ENCODE assay signal across 2 cellular contexts in the genomic region with DNA sequence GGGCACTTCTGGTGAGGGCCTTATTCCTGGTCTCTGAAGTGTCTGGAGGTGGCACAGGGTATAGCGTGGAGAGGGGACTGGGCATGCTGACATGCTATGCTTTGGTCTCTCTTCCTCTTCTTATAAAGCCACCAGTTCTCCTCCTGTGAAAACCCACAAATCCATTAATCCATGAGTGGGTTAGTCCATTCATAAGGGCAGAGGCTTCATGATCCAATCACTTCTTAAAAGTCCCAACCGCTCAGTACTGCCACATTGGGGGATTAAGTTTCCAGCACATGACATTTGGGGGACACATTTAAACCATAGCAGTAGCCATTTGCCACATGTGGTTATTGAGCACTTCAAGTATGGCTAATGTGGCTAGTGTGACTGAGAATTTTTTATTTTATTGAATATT.
TF ChIP-seq lines count a peak whose summit lies in the region.

No MANE protein-coding gene starts in this region.

TF ChIP-seq in IMR-90, 13 proteins besides CTCF, POLR2A, EP300 and RAD21:
- TF ChIP-seq RCOR1 (IDR thresholded peaks at IDR 0.05; ENCODE audit: insufficient replicate concordance, low read length) = no peak
- TF ChIP-seq, protein P1, sequence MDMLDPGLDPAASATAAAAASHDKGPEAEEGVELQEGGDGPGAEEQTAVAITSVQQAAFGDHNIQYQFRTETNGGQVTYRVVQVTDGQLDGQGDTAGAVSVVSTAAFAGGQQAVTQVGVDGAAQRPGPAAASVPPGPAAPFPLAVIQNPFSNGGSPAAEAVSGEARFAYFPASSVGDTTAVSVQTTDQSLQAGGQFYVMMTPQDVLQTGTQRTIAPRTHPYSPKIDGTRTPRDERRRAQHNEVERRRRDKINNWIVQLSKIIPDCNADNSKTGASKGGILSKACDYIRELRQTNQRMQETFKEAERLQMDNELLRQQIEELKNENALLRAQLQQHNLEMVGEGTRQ (IDR thresholded peaks at IDR 0.05; ENCODE audit: low read depth, low read length) = no peak
- TF ChIP-seq CHD1 (IDR thresholded peaks at IDR 0.05; ENCODE audit: low read depth, low read length) = no peak
- no peak for TF ChIP-seq NFE2L2 (IDR thresholded peaks at IDR 0.05; ENCODE audit: low read depth, low read length)
- TF ChIP-seq FOS (IDR thresholded peaks at IDR 0.05; ENCODE audit: low read depth, low read length) = no peak
- TF ChIP-seq CEBPB (IDR thresholded peaks at IDR 0.05; ENCODE audit: low read depth, low read length) = no peak
- TF ChIP-seq RFX5 (IDR thresholded peaks at IDR 0.05; ENCODE audit: low read depth, low read length) = no peak
- TF ChIP-seq BHLHE40 (IDR thresholded peaks at IDR 0.05; ENCODE audit: low read depth, low read length) = no peak

TF ChIP-seq in K562, 482 proteins besides CTCF, POLR2A, EP300 and RAD21:
- peak; percentile 18; the same call in 1 of the 2 replicates for TF ChIP-seq ZNF589 (CRISPR knock-in tag; IDR thresholded peaks at IDR 0.05; ENCODE audit: low read depth)
- no peak for TF ChIP-seq TOE1 (IDR thresholded peaks at IDR 0.05; ENCODE audit: borderline replicate concordance)
- TF ChIP-seq TOE1 (CRISPR knock-in tag; IDR thresholded peaks at IDR 0.05; ENCODE audit: borderline replicate concordance, low read depth) = no peak
- TF ChIP-seq DMBX1 (CRISPR knock-in tag; IDR thresholded peaks at IDR 0.05; ENCODE audit: borderline replicate concordance) = peak; percentile 47; the same call in 1 of the 2 replicates
- TF ChIP-seq BCOR (IDR thresholded peaks at IDR 0.05) = no peak
- TF ChIP-seq, protein P2, sequence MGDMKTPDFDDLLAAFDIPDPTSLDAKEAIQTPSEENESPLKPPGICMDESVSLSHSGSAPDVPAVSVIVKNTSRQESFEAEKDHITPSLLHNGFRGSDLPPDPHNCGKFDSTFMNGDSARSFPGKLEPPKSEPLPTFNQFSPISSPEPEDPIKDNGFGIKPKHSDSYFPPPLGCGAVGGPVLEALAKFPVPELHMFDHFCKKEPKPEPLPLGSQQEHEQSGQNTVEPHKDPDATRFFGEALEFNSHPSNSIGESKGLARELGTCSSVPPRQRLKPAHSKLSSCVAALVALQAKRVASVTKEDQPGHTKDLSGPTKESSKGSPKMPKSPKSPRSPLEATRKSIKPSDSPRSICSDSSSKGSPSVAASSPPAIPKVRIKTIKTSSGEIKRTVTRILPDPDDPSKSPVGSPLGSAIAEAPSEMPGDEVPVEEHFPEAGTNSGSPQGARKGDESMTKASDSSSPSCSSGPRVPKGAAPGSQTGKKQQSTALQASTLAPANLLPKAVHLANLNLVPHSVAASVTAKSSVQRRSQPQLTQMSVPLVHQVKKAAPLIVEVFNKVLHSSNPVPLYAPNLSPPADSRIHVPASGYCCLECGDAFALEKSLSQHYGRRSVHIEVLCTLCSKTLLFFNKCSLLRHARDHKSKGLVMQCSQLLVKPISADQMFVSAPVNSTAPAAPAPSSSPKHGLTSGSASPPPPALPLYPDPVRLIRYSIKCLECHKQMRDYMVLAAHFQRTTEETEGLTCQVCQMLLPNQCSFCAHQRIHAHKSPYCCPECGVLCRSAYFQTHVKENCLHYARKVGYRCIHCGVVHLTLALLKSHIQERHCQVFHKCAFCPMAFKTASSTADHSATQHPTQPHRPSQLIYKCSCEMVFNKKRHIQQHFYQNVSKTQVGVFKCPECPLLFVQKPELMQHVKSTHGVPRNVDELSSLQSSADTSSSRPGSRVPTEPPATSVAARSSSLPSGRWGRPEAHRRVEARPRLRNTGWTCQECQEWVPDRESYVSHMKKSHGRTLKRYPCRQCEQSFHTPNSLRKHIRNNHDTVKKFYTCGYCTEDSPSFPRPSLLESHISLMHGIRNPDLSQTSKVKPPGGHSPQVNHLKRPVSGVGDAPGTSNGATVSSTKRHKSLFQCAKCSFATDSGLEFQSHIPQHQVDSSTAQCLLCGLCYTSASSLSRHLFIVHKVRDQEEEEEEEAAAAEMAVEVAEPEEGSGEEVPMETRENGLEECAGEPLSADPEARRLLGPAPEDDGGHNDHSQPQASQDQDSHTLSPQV (IDR thresholded peaks at IDR 0.05) = peak; percentile 43; the same call in 1 of the 2 replicates
